Comparison of ENCODE assay signal across 8 cellular contexts in genomic region chr1:23168079-23168461, GRCh38. TPM values are rescaled to one million over a fixed set of nuclear protein-coding genes. Genes with fewer than 3 reads are reported as not detected.
DNase-seq lines count a peak whose midpoint lies in the region; ATAC-seq and TF ChIP-seq lines count a peak whose summit lies in the region.

No MANE protein-coding gene starts in this region.

- WGBS in prostate gland, result under 1% methylated on average over 33 of the region's 50 CpGs

- no peak for TF ChIP-seq POLR2A in prostate gland (IDR thresholded peaks at IDR 0.05)

- DNase-seq in GM12864 (ENCODE audit: low read depth), result no peak
- no peak for DNase-seq in LNCaP clone FGC (ENCODE audit: low read depth)
- peak; percentile 9 for DNase-seq in activated T-helper 1 cell treated with Interleukin-2 at 50 U/mL for 16 hours (ENCODE audit: low read depth)
- peak; percentile 57 for DNase-seq in germinal center (ENCODE audit: low spot score)
- peak; percentile 22 for DNase-seq in prostate gland (ENCODE audit: low spot score)
- no peak for DNase-seq in NCI-H2107 treated with DMSO at 0.1 percent for 48 hours (lab: John Stamatoyannopoulos, UW; ENCODE audit: unreplicated experiment)
- DNase-seq in NCI-H1417 treated with DMSO at 0.1 percent for 48 hours (lab: John Stamatoyannopoulos, UW), result no peak

- peak overlapping the region; percentile 89 to 90 for H3K27ac ChIP-seq in prostate gland

- H3K4me3 ChIP-seq in GM12864 (ENCODE audit: low read depth, low read length) (peak overlapping the region; percentile 91), LNCaP clone FGC (ENCODE audit: low read depth, low read length) (peak overlapping the region; percentile 71), prostate gland (peak overlapping the region; percentile 75 to 93)

- no peaks in the 10 kb centered on the region for H3K9me3 ChIP-seq in prostate gland

- intact Hi-C loops in prostate gland (cut with DNase I), result loop anchor here (5.0 kb wide), 1 partner anchor 66 kb away; no protein-coding TSS in a partner anchor

- H3K27me3 ChIP-seq in prostate gland (replicated peaks; ENCODE audit: insufficient read depth), result no peaks in the 10 kb centered on the region

- TF ChIP-seq CTCF in GM12864 (IDR thresholded peaks at IDR 0.05; ENCODE audit: low read depth, low read length, missing control alignments), result no peak
- TF ChIP-seq CTCF in LNCaP clone FGC (IDR thresholded peaks at IDR 0.05; ENCODE audit: control insufficient read depth, extremely low read depth, insufficient read depth), result no peak
- no peak for TF ChIP-seq CTCF in prostate gland (IDR thresholded peaks at IDR 0.05)

- peaks cover 4% of the 10 kb centered on the region for H3K4me1 ChIP-seq in prostate gland (replicated peaks)

- ATAC-seq in GM21390 (IDR thresholded peaks at IDR 0.05; ENCODE audit: unreplicated experiment), result no peak

- H3K36me3 ChIP-seq in prostate gland, result no peaks in the 10 kb centered on the region

RNA-seq across cellular contexts. Expression of gene LUZP1, which starts 0.6 kb away (rescaled TPM):
- total RNA-seq in prostate gland, result 10 to 100 TPM; 16.9 to 17.5 TPM

RNA-seq across cellular contexts. Expression of gene HTR1D, which starts 49.2 kb away (rescaled TPM):
- under 1 TPM; 0.09 to 0.28 TPM for total RNA-seq in prostate gland

Comparison
In these comparisons a context has a peak if more than half of its experiments do, and no peak if none do; other contexts are left out.
1. DNase-seq: peak in activated T-helper 1 cell treated with Interleukin-2 at 50 U/mL for 16 hours (single experiment), germinal center (single experiment) and prostate gland (single experiment); none in GM12864 (single experiment), LNCaP clone FGC (single experiment), NCI-H2107 treated with DMSO at 0.1 percent for 48 hours (single experiment) and NCI-H1417 treated with DMSO at 0.1 percent for 48 hours (single experiment).
2. Peak in every context shown above with its lines, with median percentiles within 50 percentile points of each other: H3K4me3 ChIP-seq.